Comparison of ENCODE assay signal across 19 cellular contexts in genomic region chr19:45591638-45592005, GRCh38. TPM values are rescaled to one million over a fixed set of nuclear protein-coding genes. Genes with fewer than 3 reads are reported as not detected.
A peak's percentile ranks its signal among the peaks of the same experiment; 100 is the strongest.
DNase-seq lines count a peak whose midpoint lies in the region; ATAC-seq, FAIRE-seq and TF ChIP-seq lines count a peak whose summit lies in the region.
"Had no signal": no experiment of that assay in that cellular context is flagged by ENCODE, and none has a peak within 500 bp of the region (broad histone marks: within the 10 kb centered on the region; RNA-seq: fewer than 3 reads in every experiment).

No MANE protein-coding gene starts in this region.

- no peak overlapping the region for H2BK15ac ChIP-seq in mesenchymal stem cell (ENCODE audit: low read depth, poor library complexity, severe bottlenecking)

- peak overlapping the region; percentile 61 for H3K27ac Mint-ChIP-seq in stimulated activated effector memory CD8-positive, alpha-beta T cell treated with anti-CD3 and anti-CD28 coated beads, Interleukin-12 subunit alpha, Interleukin-12 subunit beta, amount 100 ng/mL, for 72 hours
- H3K27ac Mint-ChIP-seq: CD8-positive, alpha-beta T cell had no signal

- H3K27me3 ChIP-seq in HepG2 (ENCODE audit: control insufficient read depth in 1 of 2, insufficient read depth in 2 of 2, low read length in 2 of 2) (peaks cover 0 to 5% of the 10 kb centered on the region in 2 experiments; a peak in 2 of 5 replicates), right lobe of liver (no peaks in the 10 kb centered on the region), mesenchymal stem cell (ENCODE audit: control insufficient read depth in 1 of 2, insufficient read depth in 1 of 2, low read length in 2 of 2) (peaks cover 22 to 35% of the 10 kb centered on the region in 2 experiments)

- H3K18ac ChIP-seq in mesenchymal stem cell (ENCODE audit: low read depth in 1 of 2, low read length in 2 of 2): no peak overlapping the region

- H3K4ac ChIP-seq in mesenchymal stem cell (ENCODE audit: low read depth in 1 of 2, low read length in 2 of 2): no peak overlapping the region

- no peak overlapping the region for H2BK120ac ChIP-seq in mesenchymal stem cell (ENCODE audit: low read depth, low read length)

- DNase-seq in HepG2 (ENCODE audit: low spot score) (no peak), right lobe of liver (no peak), mesenchymal stem cell (no peak), AG08396 (ENCODE audit: low spot score) (no peak), islet precursor cell (no peak)
- DNase-seq in stimulated activated effector memory CD8-positive, alpha-beta T cell treated with anti-CD3 and anti-CD28 coated beads, Interleukin-12 subunit alpha, Interleukin-12 subunit beta, amount 100 ng/mL, for 72 hours (ENCODE audit: low spot score in 2 of 2): no peak
- DNase-seq: DMS79 treated with DMSO at 0.1 percent for 48 hours had no signal

- TF ChIP-seq EP300 in HepG2 (IDR thresholded peaks at IDR 0.05; ENCODE audit: low read depth in 2 of 2, low read length in 2 of 2) (no peak), HepG2 (CRISPR knock-in tag; IDR thresholded peaks at IDR 0.05; ENCODE audit: borderline replicate concordance) (no peak)

- H3K4me3 ChIP-seq in HepG2 (replicated peaks in 1 of 3; ENCODE audit: insufficient read depth in 1 of 3, low read depth in 2 of 3, low read length in 3 of 3) (no peak overlapping the region), right lobe of liver (no peak overlapping the region), mesenchymal stem cell (ENCODE audit: insufficient read depth in 1 of 2, low read depth in 1 of 2, low read length in 2 of 2) (no peak overlapping the region)
- H3K4me3 ChIP-seq: A549; BLaER1 treated with 17β-estradiol and CSF1 and Interleukin-3, amounts not matched to agents 10 nM and 100 nM; GM23248 had no signal

- H3K27ac ChIP-seq in HepG2 (ENCODE audit: extremely low read length, insufficient read depth, low read length): no peak overlapping the region
- H3K27ac ChIP-seq in right lobe of liver: no peak overlapping the region
- H3K27ac ChIP-seq in mesenchymal stem cell (ENCODE audit: low read length, poor library complexity, severe bottlenecking): no peak overlapping the region
- H3K27ac ChIP-seq: 22Rv1; BLaER1 treated with 17β-estradiol and CSF1 and Interleukin-3, amounts not matched to agents 10 nM and 100 nM; GM23248; HL-60 had no signal

- H3K9ac ChIP-seq in HepG2 (ENCODE audit: insufficient read depth, low read depth, low read length) (no peak overlapping the region), mesenchymal stem cell (ENCODE audit: low read length) (no peak overlapping the region)
- H3K9ac ChIP-seq: BLaER1 treated with 17β-estradiol and CSF1 and Interleukin-3, amounts not matched to agents 10 nM and 100 nM; GM23248 had no signal

- peaks cover 27% of the 10 kb centered on the region for H3K4me1 ChIP-seq in HepG2 (ENCODE audit: insufficient read depth, low read length)
- no peaks in the 10 kb centered on the region for H3K4me1 ChIP-seq in right lobe of liver
- H3K4me1 ChIP-seq in mesenchymal stem cell (ENCODE audit: control insufficient read depth, insufficient read depth, low read depth, low read length): peaks cover 3% of the 10 kb centered on the region

- intact Hi-C loops in HepG2 (cut with micrococcal nuclease; ENCODE audit: unreplicated experiment) (loop anchor here (1.0 kb wide), 1 partner anchor 52 kb away; no protein-coding TSS in a partner anchor), right lobe of liver (cut with DNase I) (no loop called here)

- peaks cover 6% of the 10 kb centered on the region for H3K36me3 Mint-ChIP-seq in stimulated activated effector memory CD8-positive, alpha-beta T cell treated with anti-CD3 and anti-CD28 coated beads, Interleukin-12 subunit alpha, Interleukin-12 subunit beta, amount 100 ng/mL, for 72 hours
- H3K36me3 Mint-ChIP-seq: CD8-positive, alpha-beta T cell had no signal

- FAIRE-seq in HepG2 (lab: Jason Lieb, UNC): no peak
- FAIRE-seq: A549, GM19239, H54 had no signal

- no peaks in the 10 kb centered on the region for H3K79me2 ChIP-seq in HepG2 (ENCODE audit: insufficient read depth, low read length)

- TF ChIP-seq CTCF in HepG2 (CRISPR knock-in tag; IDR thresholded peaks at IDR 0.05) (no peak), right lobe of liver (IDR thresholded peaks at IDR 0.05) (no peak)

- H3K9me3 Mint-ChIP-seq in stimulated activated effector memory CD8-positive, alpha-beta T cell treated with anti-CD3 and anti-CD28 coated beads, Interleukin-12 subunit alpha, Interleukin-12 subunit beta, amount 100 ng/mL, for 72 hours: no peaks in the 10 kb centered on the region
- H3K9me3 Mint-ChIP-seq: CD8-positive, alpha-beta T cell had no signal

- H3K4me2 ChIP-seq in HepG2 (ENCODE audit: low read depth, low read length): no peak overlapping the region
- H3K4me2 ChIP-seq in mesenchymal stem cell (ENCODE audit: low read length, poor library complexity, severe bottlenecking): no peak overlapping the region

- no peak overlapping the region for H4K8ac ChIP-seq in mesenchymal stem cell (ENCODE audit: low read length)

- TF ChIP-seq POLR2A in HepG2 (IDR thresholded peaks at IDR 0.05; ENCODE audit: insufficient read depth in 1 of 2, low read depth in 2 of 2, low read length in 2 of 2): no peak
- TF ChIP-seq POLR2A in right lobe of liver (IDR thresholded peaks at IDR 0.05): no peak

- H4K91ac ChIP-seq in mesenchymal stem cell (ENCODE audit: low read length): peak overlapping the region; percentile 27

- in situ Hi-C loops in HepG2 (cut with HindIII; ENCODE audit: extremely low pct_ligation_motif_present, low pct_unique_long_range_greater_than_20kb): loop anchor here (5.0 kb wide), 1 partner anchor 51 kb away; no protein-coding TSS in a partner anchor

- ATAC-seq in HepG2: no peak
- ATAC-seq in right lobe of liver: no peak
- no peak for ATAC-seq in stimulated activated effector memory CD8-positive, alpha-beta T cell treated with anti-CD3 and anti-CD28 coated beads, Interleukin-12 subunit alpha, Interleukin-12 subunit beta, amount 100 ng/mL, for 72 hours
- no peak for ATAC-seq in GM18868 (IDR thresholded peaks at IDR 0.05; ENCODE audit: unreplicated experiment)
- ATAC-seq in HG03342 (IDR thresholded peaks at IDR 0.05; ENCODE audit: unreplicated experiment): no peak

- H3K4me1 Mint-ChIP-seq in stimulated activated effector memory CD8-positive, alpha-beta T cell treated with anti-CD3 and anti-CD28 coated beads, Interleukin-12 subunit alpha, Interleukin-12 subunit beta, amount 100 ng/mL, for 72 hours: peaks cover 18% of the 10 kb centered on the region

- no peak overlapping the region for H3K4me3 Mint-ChIP-seq in stimulated activated effector memory CD8-positive, alpha-beta T cell treated with anti-CD3 and anti-CD28 coated beads, Interleukin-12 subunit alpha, Interleukin-12 subunit beta, amount 100 ng/mL, for 72 hours
- H3K4me3 Mint-ChIP-seq: CD8-positive, alpha-beta T cell had no signal

- no peaks in the 10 kb centered on the region for H4K20me1 ChIP-seq in HepG2 (ENCODE audit: insufficient read depth, low read length)
- H4K20me1 ChIP-seq: BLaER1 treated with 17β-estradiol and CSF1 and Interleukin-3, amounts not matched to agents 10 nM and 100 nM had no signal

- H3K9me3 ChIP-seq in HepG2 (ENCODE audit: low read length): no peaks in the 10 kb centered on the region
- H3K9me3 ChIP-seq in right lobe of liver: no peaks in the 10 kb centered on the region
- H3K9me3 ChIP-seq in mesenchymal stem cell (ENCODE audit: control insufficient read depth, low read length): no peaks in the 10 kb centered on the region
- H3K9me3 ChIP-seq: A549 had no signal

- H3K36me3 ChIP-seq in HepG2 (replicated peaks in 1 of 2; ENCODE audit: control insufficient read depth in 1 of 2, insufficient read depth in 2 of 2, low read length in 2 of 2): no peaks in the 10 kb centered on the region
- no peaks in the 10 kb centered on the region for H3K36me3 ChIP-seq in right lobe of liver
- H3K36me3 ChIP-seq in mesenchymal stem cell (ENCODE audit: control insufficient read depth in 1 of 2, insufficient read depth in 2 of 2, low read depth in 1 of 2, low read length in 2 of 2): peaks cover 0 to 5% of the 10 kb centered on the region in 2 experiments
- H3K36me3 ChIP-seq: BLaER1 treated with 17β-estradiol and CSF1 and Interleukin-3, amounts not matched to agents 10 nM and 100 nM had no signal

- H3K23ac ChIP-seq in mesenchymal stem cell (ENCODE audit: low read length in 2 of 2): no peak overlapping the region

- no peak for TF ChIP-seq RAD21 in HepG2 (CRISPR knock-in tag; IDR thresholded peaks at IDR 0.05)

- WGBS in HepG2 (ENCODE audit: low lambda C conversion rate): 87% methylated on average over 13 of the region's 21 CpGs
- 37% methylated on average over 3 of the region's 21 CpGs for WGBS in right lobe of liver (ENCODE audit: insufficient coverage, low coverage, low lambda C conversion rate, missing lambda C conversion rate)
- 96% methylated on average over 21 of the region's 21 CpGs for WGBS in mesenchymal stem cell

- BruUV-seq in HepG2 (replicated peaks; lab: Mats Ljungman, UMichigan): no TSS peak

- H2BK5ac ChIP-seq in mesenchymal stem cell (ENCODE audit: low read depth, low read length, poor library complexity, severe bottlenecking): no peak overlapping the region

- H3K79me1 ChIP-seq in mesenchymal stem cell (replicated peaks; ENCODE audit: low read length, poor library complexity, severe bottlenecking): no peaks in the 10 kb centered on the region

- POLR2A ChIA-PET in HepG2 (lab: Yijun Ruan, JAX): interaction anchor here (0.9 to 1.4 kb wide), 3 partner anchors 9 to 61 kb away, joined by 3 to 19 read pairs (median 3); no protein-coding TSS in a partner anchor

- H2AK5ac ChIP-seq in mesenchymal stem cell (ENCODE audit: low read length, severe bottlenecking): no peak overlapping the region

- H3K14ac ChIP-seq in mesenchymal stem cell (ENCODE audit: low read length in 2 of 2): no peak overlapping the region

- H2AFZ ChIP-seq in HepG2 (ENCODE audit: low read length) (no peak overlapping the region), mesenchymal stem cell (ENCODE audit: low read depth, low read length) (no peak overlapping the region)

- CTCF ChIA-PET in HepG2 (lab: Yijun Ruan, JAX; ENCODE audit: low intra/inter-chr PET ratio, low total read pairs): interaction anchor here (1.8 to 3.4 kb wide), 3 partner anchors 51 to 102 kb away, joined by 14 to 29 read pairs (median 15); partner anchors contain the start of gene QPCTL

- H2BK12ac ChIP-seq in mesenchymal stem cell (ENCODE audit: low read length in 2 of 2): no peak overlapping the region

RNA-seq across cellular contexts. Expression of gene OPA3, which starts 7.0 kb away (rescaled TPM):
- total RNA-seq in HepG2 (2016; rRNA removed; fragmentation: Illumina TruSeq; extraction: Trizol) (7.8 and 8.3 TPM in 2 replicates), right lobe of liver (10 to 100 TPM in 2 of 6 experiments, 1 to 10 TPM in 4; 6.7 to 18.1 (median 8.1) TPM)
- 0.81 and 1.1 TPM in 2 replicates for total RNA-seq in HepG2 (2016; cell fraction: cytosol; rRNA removed; fragmentation: Illumina TruSeq; extraction: Trizol; ENCODE audit: low read depth)
- 9.0 and 9.2 TPM in 2 replicates for total RNA-seq in HepG2 (2016; cell fraction: insoluble cytoplasmic fraction; rRNA removed; fragmentation: Illumina TruSeq; extraction: Trizol)
- 3.3 and 3.4 TPM in 2 replicates for total RNA-seq in HepG2 (2016; cell fraction: membrane; rRNA removed; fragmentation: Illumina TruSeq; extraction: Trizol)
- 3.2 and 4.2 TPM in 2 replicates for total RNA-seq in HepG2 (2016; cell fraction: nucleus; rRNA removed; fragmentation: Illumina TruSeq; extraction: Trizol)
- 16.6 and 17.7 TPM in 2 replicates for polyA plus RNA-seq in HepG2 (2011; rRNA removed)
- 13.1 and 15.8 TPM in 2 replicates for polyA plus RNA-seq in HepG2 (2011; cell fraction: cytosol; rRNA removed)
- 7.5 and 8.6 TPM in 2 replicates for polyA plus RNA-seq in HepG2 (2011; cell fraction: nucleus; rRNA removed)
- polyA plus RNA-seq in HepG2 (2012): 5.2 and 7.4 TPM in 2 replicates
- 0.77 TPM in 2 replicates for polyA plus RNA-seq in HepG2 (2016; cell fraction: cytosol; fragmentation: Illumina TruSeq; extraction: Trizol; ENCODE audit: low read depth)
- polyA plus RNA-seq in HepG2 (2016; cell fraction: insoluble cytoplasmic fraction; fragmentation: Illumina TruSeq; extraction: Trizol; ENCODE audit: low read depth): 10.0 and 10.6 TPM in 2 replicates
- polyA plus RNA-seq in HepG2 (2016; cell fraction: membrane; fragmentation: Illumina TruSeq; extraction: Trizol; ENCODE audit: low read depth): 1.6 and 2.3 TPM in 2 replicates
- 7.8 and 8.0 TPM in 2 replicates for polyA plus RNA-seq in HepG2 (2016; cell fraction: nucleus; fragmentation: Illumina TruSeq; extraction: Trizol; ENCODE audit: insufficient read depth, low read depth)
- polyA minus RNA-seq in HepG2 (2011; rRNA and poly(A)+ RNA removed; ENCODE audit: low replicate concordance): 21.3 and 30.2 TPM in 2 replicates
- 7.1 and 7.5 TPM in 2 replicates for polyA minus RNA-seq in HepG2 (2011; cell fraction: cytosol; rRNA and poly(A)+ RNA removed)
- polyA minus RNA-seq in HepG2 (2011; cell fraction: nucleus; rRNA and poly(A)+ RNA removed): 2.6 and 3.0 TPM in 2 replicates
- 13.4 TPM for polyA plus RNA-seq in mesenchymal stem cell (2013, experiment 1 of 2)
- 13.7 TPM for polyA plus RNA-seq in mesenchymal stem cell (2013, experiment 2 of 2)

RNA-seq across cellular contexts. Expression of gene GPR4, which starts 10.4 kb away (rescaled TPM):
- total RNA-seq in HepG2 (2016; rRNA removed; fragmentation: Illumina TruSeq; extraction: Trizol) (not detected in 2 replicates), right lobe of liver (1 to 10 TPM in 4 of 6 experiments, under 1 TPM in 2; 0.83 to 3.1 (median 1.3) TPM)
- not detected in 2 replicates for total RNA-seq in HepG2 (2016; cell fraction: cytosol; rRNA removed; fragmentation: Illumina TruSeq; extraction: Trizol; ENCODE audit: low read depth)
- total RNA-seq in HepG2 (2016; cell fraction: insoluble cytoplasmic fraction; rRNA removed; fragmentation: Illumina TruSeq; extraction: Trizol): not detected in 2 replicates
- not detected in 2 replicates for total RNA-seq in HepG2 (2016; cell fraction: membrane; rRNA removed; fragmentation: Illumina TruSeq; extraction: Trizol)
- total RNA-seq in HepG2 (2016; cell fraction: nucleus; rRNA removed; fragmentation: Illumina TruSeq; extraction: Trizol): not detected in 2 replicates
- 0.15 TPM in 1 of 2 replicates, not detected in the other for polyA plus RNA-seq in HepG2 (2011; rRNA removed)
- not detected in 2 replicates for polyA plus RNA-seq in HepG2 (2011; cell fraction: cytosol; rRNA removed)
- polyA plus RNA-seq in HepG2 (2011; cell fraction: nucleus; rRNA removed): not detected in 2 replicates
- polyA plus RNA-seq in HepG2 (2012): not detected in 2 replicates
- polyA plus RNA-seq in HepG2 (2016; cell fraction: cytosol; fragmentation: Illumina TruSeq; extraction: Trizol; ENCODE audit: low read depth): not detected in 2 replicates
- polyA plus RNA-seq in HepG2 (2016; cell fraction: insoluble cytoplasmic fraction; fragmentation: Illumina TruSeq; extraction: Trizol; ENCODE audit: low read depth): not detected in 2 replicates
- polyA plus RNA-seq in HepG2 (2016; cell fraction: membrane; fragmentation: Illumina TruSeq; extraction: Trizol; ENCODE audit: low read depth): not detected in 2 replicates
- not detected in 2 replicates for polyA plus RNA-seq in HepG2 (2016; cell fraction: nucleus; fragmentation: Illumina TruSeq; extraction: Trizol; ENCODE audit: insufficient read depth, low read depth)
- polyA minus RNA-seq in HepG2 (2011; rRNA and poly(A)+ RNA removed; ENCODE audit: low replicate concordance): 0.12 TPM in 1 of 2 replicates, not detected in the other
- not detected in 2 replicates for polyA minus RNA-seq in HepG2 (2011; cell fraction: cytosol; rRNA and poly(A)+ RNA removed)
- polyA minus RNA-seq in HepG2 (2011; cell fraction: nucleus; rRNA and poly(A)+ RNA removed): not detected in 2 replicates
- polyA plus RNA-seq in mesenchymal stem cell (2013, experiment 1 of 2): 0.73 TPM
- 0.77 TPM for polyA plus RNA-seq in mesenchymal stem cell (2013, experiment 2 of 2)
- total RNA-seq: Calu3; CD8-positive, alpha-beta T cell; IMR-90 had no signal

RNA-seq across cellular contexts. Expression of gene EML2, which starts 47.6 kb away (rescaled TPM):
- 7.3 and 7.6 TPM in 2 replicates for total RNA-seq in HepG2 (2016; rRNA removed; fragmentation: Illumina TruSeq; extraction: Trizol)
- total RNA-seq in HepG2 (2016; cell fraction: cytosol; rRNA removed; fragmentation: Illumina TruSeq; extraction: Trizol; ENCODE audit: low read depth): 1.6 and 3.5 TPM in 2 replicates
- 4.2 and 9.1 TPM in 2 replicates for total RNA-seq in HepG2 (2016; cell fraction: insoluble cytoplasmic fraction; rRNA removed; fragmentation: Illumina TruSeq; extraction: Trizol)
- 2.2 and 3.2 TPM in 2 replicates for total RNA-seq in HepG2 (2016; cell fraction: membrane; rRNA removed; fragmentation: Illumina TruSeq; extraction: Trizol)
- 8.8 and 13.4 TPM in 2 replicates for total RNA-seq in HepG2 (2016; cell fraction: nucleus; rRNA removed; fragmentation: Illumina TruSeq; extraction: Trizol)
- polyA plus RNA-seq in HepG2 (2011; rRNA removed): 12.9 and 16.6 TPM in 2 replicates
- polyA plus RNA-seq in HepG2 (2011; cell fraction: cytosol; rRNA removed): 7.9 and 8.5 TPM in 2 replicates
- 74.5 and 101 TPM in 2 replicates for polyA plus RNA-seq in HepG2 (2011; cell fraction: nucleus; rRNA removed)
- 10.9 and 17.5 TPM in 2 replicates for polyA plus RNA-seq in HepG2 (2012)
- polyA plus RNA-seq in HepG2 (2016; cell fraction: cytosol; fragmentation: Illumina TruSeq; extraction: Trizol; ENCODE audit: low read depth): 0.88 and 1.0 TPM in 2 replicates
- 3.1 and 4.1 TPM in 2 replicates for polyA plus RNA-seq in HepG2 (2016; cell fraction: insoluble cytoplasmic fraction; fragmentation: Illumina TruSeq; extraction: Trizol; ENCODE audit: low read depth)
- polyA plus RNA-seq in HepG2 (2016; cell fraction: membrane; fragmentation: Illumina TruSeq; extraction: Trizol; ENCODE audit: low read depth): 1.2 and 3.4 TPM in 2 replicates
- polyA plus RNA-seq in HepG2 (2016; cell fraction: nucleus; fragmentation: Illumina TruSeq; extraction: Trizol; ENCODE audit: insufficient read depth, low read depth): 25.5 and 27.6 TPM in 2 replicates
- polyA minus RNA-seq in HepG2 (2011; rRNA and poly(A)+ RNA removed; ENCODE audit: low replicate concordance): 40.9 and 76.3 TPM in 2 replicates
- 13.7 and 15.5 TPM in 2 replicates for polyA minus RNA-seq in HepG2 (2011; cell fraction: cytosol; rRNA and poly(A)+ RNA removed)
- 15.0 and 16.1 TPM in 2 replicates for polyA minus RNA-seq in HepG2 (2011; cell fraction: nucleus; rRNA and poly(A)+ RNA removed)
- total RNA-seq in right lobe of liver: 10 to 100 TPM; 12.6 to 19.7 (median 13.8) TPM
- 13.5 TPM for polyA plus RNA-seq in mesenchymal stem cell (2013, experiment 1 of 2)
- polyA plus RNA-seq in mesenchymal stem cell (2013, experiment 2 of 2): 13.8 TPM
